Comparison of ENCODE assay signal across 13 cellular contexts in genomic region chr1:154629160-154630073, GRCh38. TPM values are rescaled to one million over a fixed set of nuclear protein-coding genes. Genes with fewer than 3 reads are reported as not detected.
DNase-seq lines count a peak whose midpoint lies in the region; ATAC-seq, FAIRE-seq and TF ChIP-seq lines count a peak whose summit lies in the region.
"Had no signal": no experiment of that assay in that cellular context is flagged by ENCODE, and none has a peak within 500 bp of the region (broad histone marks: within the 10 kb centered on the region; RNA-seq: fewer than 3 reads in every experiment).

No MANE protein-coding gene starts in this region.

- no peak for TF ChIP-seq POLR2A in GM12878 (IDR thresholded peaks at IDR 0.05; ENCODE audit: low read depth, low read length)

- no peak overlapping the region for H3K27ac ChIP-seq in GM12878 (ENCODE audit: control insufficient read depth, insufficient read depth)
- H3K27ac ChIP-seq: pancreas had no signal

- peaks cover 34% of the 10 kb centered on the region for H3K79me2 ChIP-seq in Loucy (ENCODE audit: insufficient read depth, low read length)
- peaks cover 41% of the 10 kb centered on the region for H3K79me2 ChIP-seq in GM12878 (ENCODE audit: control insufficient read depth, insufficient read depth, low read length)

- peaks cover 12 to 30% of the 10 kb centered on the region in 2 donors for H3K27me3 Mint-ChIP-seq in natural killer cell treated with Interleukin-12 subunit alpha and Interleukin-12 subunit beta and Interleukin-15 and Interleukin-18, amount 100 ng/mL, for 72 hours

- POLR2A ChIA-PET in GM12878 (lab: Charles Lee) = interaction anchor here (0.8 to 1.5 kb wide), 4 partner anchors 20 to 342 kb away, joined by 3 to 6 read pairs (median 4); no protein-coding TSS in a partner anchor

- H3K4me1 Mint-ChIP-seq in natural killer cell treated with Interleukin-12 subunit alpha and Interleukin-12 subunit beta and Interleukin-15 and Interleukin-18, amount 100 ng/mL, for 72 hours (ENCODE audit: low read depth in 2 of 2) = peaks cover 16% of the 10 kb centered on the region in 2 donors

- TF ChIP-seq CTCF in Loucy (conservative IDR thresholded peaks at IDR 0.05; ENCODE audit: low read length) (no peak), GM12878 (IDR thresholded peaks at IDR 0.05 in 2 of 3, conservative IDR thresholded peaks at IDR 0.05 in 1 of 3; ENCODE audit: control insufficient read depth in 2 of 3, extremely low read depth in 1 of 3, insufficient read depth in 1 of 3, low read depth in 3 of 3, low read length in 3 of 3) (no peak)

- peak; percentile 3 for DNase-seq in EH (ENCODE audit: low read depth)
- no peak for DNase-seq in GM12878 (ENCODE audit: low read depth, low spot score)
- no peak for DNase-seq in natural killer cell treated with Interleukin-12 subunit alpha and Interleukin-12 subunit beta and Interleukin-15 and Interleukin-18, amount 100 ng/mL, for 72 hours (ENCODE audit: low spot score)
- no peak for DNase-seq in stimulated activated CD8-positive, alpha-beta memory T cell treated with anti-CD3 and anti-CD28 coated beads, Interleukin-4, amount 100 ng/mL, for 48 hours
- no peak for DNase-seq in MG63
- DNase-seq: Caco-2, NCI-H2081 treated with DMSO at 0.1 percent for 48 hours, pancreas had no signal

- no peaks in the 10 kb centered on the region for H3K9me2 ChIP-seq in Loucy (replicated peaks; ENCODE audit: low read depth, low read length)

- H3F3A ChIP-seq in Loucy (ENCODE audit: low read depth) = peaks cover 12% of the 10 kb centered on the region; the same call in 1 of the 2 replicates

- peaks cover 18% of the 10 kb centered on the region for H3K36me3 Mint-ChIP-seq in natural killer cell treated with Interleukin-12 subunit alpha and Interleukin-12 subunit beta and Interleukin-15 and Interleukin-18, amount 100 ng/mL, for 72 hours

- H2AFZ ChIP-seq in Loucy (ENCODE audit: low read length) = no peak overlapping the region
- H2AFZ ChIP-seq in GM12878 (ENCODE audit: control insufficient read depth, low read depth, low read length) = peak overlapping the region; percentile 67

- H4K20me1 ChIP-seq in Loucy (ENCODE audit: insufficient read depth, low read length, poor library complexity, severe bottlenecking) (peaks cover 20% of the 10 kb centered on the region), GM12878 (ENCODE audit: control insufficient read depth, insufficient read depth) (no peaks in the 10 kb centered on the region)

- 47% methylated on average over 2 of the region's 2 CpGs for WGBS in GM12878 (ENCODE audit: insufficient coverage, insufficient replicate concordance, low lambda C conversion rate, missing lambda C conversion rate)

- H3K4me3 ChIP-seq in Loucy (ENCODE audit: low read length, poor library complexity, severe bottlenecking) = no peak overlapping the region
- no peak overlapping the region for H3K4me3 ChIP-seq in GM12878
- H3K4me3 ChIP-seq in MG63 = no peak overlapping the region
- H3K4me3 ChIP-seq: gastroesophageal sphincter, pancreas had no signal

- H3K36me3 ChIP-seq in Loucy (ENCODE audit: insufficient read depth, low read length) (no peaks in the 10 kb centered on the region), GM12878 (ENCODE audit: control insufficient read depth in 2 of 2, insufficient read depth in 2 of 2, low read length in 1 of 2) (peaks cover 0 to 3% of the 10 kb centered on the region in 2 experiments; a peak in 1 of 4 replicates), MG63 (peaks cover 12% of the 10 kb centered on the region)
- H3K36me3 ChIP-seq: pancreas had no signal

- FAIRE-seq in GM12878 (lab: Jason Lieb, UNC) = no peak
- FAIRE-seq: H54, pancreas had no signal

- SMC1A ChIA-PET in GM12878 (lab: Charles Lee; ENCODE audit: uncharacterized antibody, unreplicated experiment) = interaction anchor here (1.1 to 1.8 kb wide), 5 partner anchors 19 to 120 kb away, joined by 3 to 7 read pairs (median 3); no protein-coding TSS in a partner anchor

- no peak overlapping the region for H3K9ac ChIP-seq in Loucy (ENCODE audit: low read depth, low read length, poor library complexity, severe bottlenecking)
- H3K9ac ChIP-seq in GM12878 (ENCODE audit: control insufficient read depth, insufficient read depth, low read length) = no peak overlapping the region

- H3K9me3 Mint-ChIP-seq in natural killer cell treated with Interleukin-12 subunit alpha and Interleukin-12 subunit beta and Interleukin-15 and Interleukin-18, amount 100 ng/mL, for 72 hours = no peaks in the 10 kb centered on the region

- H3K4me2 ChIP-seq in Loucy (ENCODE audit: low read depth, low read length, poor library complexity, severe bottlenecking) (peak overlapping the region; percentile 99), GM12878 (ENCODE audit: control insufficient read depth, insufficient read depth) (no peak overlapping the region)

- RAD21 ChIA-PET in GM12878 (lab: Charles Lee; ENCODE audit: unreplicated experiment) = interaction anchor here (1.0 to 1.2 kb wide), 2 partner anchors 22 to 70 kb away, joined by 3 read pairs; no protein-coding TSS in a partner anchor

- ATAC-seq in GM12878 = no peak
- no peak for ATAC-seq in natural killer cell treated with Interleukin-12 subunit alpha and Interleukin-12 subunit beta and Interleukin-15 and Interleukin-18, amount 100 ng/mL, for 72 hours
- no peak for ATAC-seq in GM19328 (IDR thresholded peaks at IDR 0.05; ENCODE audit: unreplicated experiment)
- ATAC-seq: gastroesophageal sphincter, left lobe of liver, pancreas had no signal

- H3K27ac Mint-ChIP-seq in natural killer cell treated with Interleukin-12 subunit alpha and Interleukin-12 subunit beta and Interleukin-15 and Interleukin-18, amount 100 ng/mL, for 72 hours = peak overlapping the region; percentile 87 to 93

- H3K27me3 ChIP-seq in Loucy (ENCODE audit: insufficient read depth, low read length, poor library complexity, severe bottlenecking) (no peaks in the 10 kb centered on the region), GM12878 (replicated peaks in 1 of 2; ENCODE audit: control insufficient read depth in 2 of 2, insufficient read depth in 2 of 2, low read length in 1 of 2) (no peaks in the 10 kb centered on the region; a peak in 1 of 4 replicates), MG63 (peaks cover 24% of the 10 kb centered on the region)
- H3K27me3 ChIP-seq: pancreas had no signal

- in situ Hi-C loops in GM12878 (cut with MboI) = no loop called here

- no peaks in the 10 kb centered on the region for H3K9me3 ChIP-seq in Loucy (ENCODE audit: insufficient read depth, low read depth, low read length)
- no peaks in the 10 kb centered on the region for H3K9me3 ChIP-seq in GM12878 (replicated peaks; ENCODE audit: control insufficient read depth, insufficient read depth, low read length)
- no peaks in the 10 kb centered on the region; the same call in none of the 2 replicates for H3K9me3 ChIP-seq in MG63
- H3K9me3 ChIP-seq: Caco-2, pancreas had no signal

- no peak for TF ChIP-seq EP300 in GM12878 (IDR thresholded peaks at IDR 0.05; ENCODE audit: borderline replicate concordance in 1 of 2, control insufficient read depth in 1 of 2, low read depth in 2 of 2, low read length in 2 of 2)

- CTCF ChIA-PET in GM12878 (lab: Yijun Ruan, JAX) = interaction anchor here (1.3 to 1.6 kb wide), 3 partner anchors 25 to 315 kb away, joined by 3 read pairs; no protein-coding TSS in a partner anchor

- TF ChIP-seq RAD21 in GM12878 (IDR thresholded peaks at IDR 0.05; ENCODE audit: insufficient read depth, low read depth, low read length) = no peak

- no TSS peak for BruUV-seq in GM12878 (replicated peaks; lab: Mats Ljungman, UMichigan)

- H3K4me1 ChIP-seq in Loucy (ENCODE audit: insufficient read depth, low read length, poor library complexity, severe bottlenecking) (peaks cover 30% of the 10 kb centered on the region), GM12878 (ENCODE audit: control insufficient read depth, insufficient read depth, low read length) (peaks cover 3% of the 10 kb centered on the region; the same call in 1 of the 2 replicates)

- intact Hi-C loops in GM12878 (cut with micrococcal nuclease; ENCODE audit: unreplicated experiment) = no loop called here

- H3K4me3 Mint-ChIP-seq in natural killer cell treated with Interleukin-12 subunit alpha and Interleukin-12 subunit beta and Interleukin-15 and Interleukin-18, amount 100 ng/mL, for 72 hours = peak overlapping the region; percentile 97

TF ChIP-seq in GM12878, 131 proteins besides CTCF, POLR2A, EP300 and RAD21 (continues in another document):
- TF ChIP-seq ZSCAN29 (IDR thresholded peaks at IDR 0.05) = no peak

RNA-seq across cellular contexts. Expression of gene ADAR, which starts 21.4 kb away (rescaled TPM):
- 255 and 274 TPM in 2 replicates for total RNA-seq in GM12878 (2013; cell fraction: nucleolus; rRNA removed)
- total RNA-seq in GM12878 (2014; rRNA removed) (177 and 189 TPM in 2 replicates), GM12878 (2014; rRNA removed; fragmentation: Illumina TruSeq; extraction: Trizol) (174 and 179 TPM in 2 replicates), GM12878 (2021) (283 and 292 TPM in 2 replicates)
- 115 TPM for polyA plus RNA-seq in GM12878 (2011; ENCODE audit: low read depth)
- polyA plus RNA-seq in GM12878 (2011; rRNA removed) (369 and 413 TPM in 2 replicates), GM12878 (2014; fragmentation: Illumina TruSeq; extraction: Trizol) (213 and 235 TPM in 2 replicates), GM12878 (2014; fragmentation: Nextera tagmentation; extraction: Ambion mirVana) (100 to 1,000 TPM in 1 of 2 experiments, 10 to 100 TPM in 1; 55.5 to 105 TPM), GM12878 (2014; rRNA removed) (172 and 180 TPM in 2 replicates), GM12878 (2016; fragmentation: Nextera tagmentation; extraction: Ambion mirVana) (100 to 1,000 TPM; 160 to 169 TPM)
- polyA plus RNA-seq in GM12878 (2011; cell fraction: cytosol; rRNA removed) = 278 and 279 TPM in 2 replicates
- polyA plus RNA-seq in GM12878 (2011; cell fraction: nucleus; rRNA removed) = 453 and 565 TPM in 2 replicates
- polyA plus RNA-seq in GM12878 (2012) = 132 and 134 TPM in 2 replicates
- 717 and 718 TPM in 2 replicates for polyA minus RNA-seq in GM12878 (2011; rRNA and poly(A)+ RNA removed)
- 130 and 154 TPM in 2 replicates for polyA minus RNA-seq in GM12878 (2011; cell fraction: cytosol; rRNA and poly(A)+ RNA removed)
- polyA minus RNA-seq in GM12878 (2011; cell fraction: nucleus; rRNA and poly(A)+ RNA removed) = 221 and 272 TPM in 2 replicates
- 100 to 1,000 TPM; 232 to 257 TPM for total RNA-seq in natural killer cell treated with Interleukin-12 subunit alpha and Interleukin-12 subunit beta and Interleukin-15 and Interleukin-18, amount 100 ng/mL, for 72 hours
- 63.6 and 63.9 TPM in 2 replicates for total RNA-seq in MG63 (2014; rRNA removed; shearing (Covaris generic); ENCODE audit: low replicate concordance)
